ENCODE assay signal across 24 cellular contexts in the genomic region with DNA sequence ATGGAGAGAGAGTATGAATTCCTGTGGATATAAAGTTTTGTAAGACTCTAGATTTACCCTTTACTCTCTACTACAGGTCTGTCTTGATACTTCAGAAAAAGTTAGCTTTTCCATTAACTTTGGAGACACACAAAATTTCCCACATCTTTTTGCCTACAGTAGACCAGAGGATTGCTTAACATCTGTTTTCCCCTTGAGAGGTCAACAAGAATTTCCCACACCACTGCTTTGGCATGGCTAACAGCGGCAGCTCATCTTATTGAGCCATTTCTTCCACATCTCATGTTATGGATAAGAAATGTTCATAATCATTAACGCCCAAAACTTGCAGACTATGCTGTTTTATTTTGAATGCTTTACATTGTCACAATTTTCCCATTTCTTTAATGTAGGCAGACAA.
"Had no signal": no experiment of that assay in that cellular context is flagged by ENCODE, and none has a peak within 500 bp of the region (broad histone marks: within the 10 kb centered on the region; RNA-seq: fewer than 3 reads in every experiment).

No MANE protein-coding gene starts in this region.

- H3K4me2 ChIP-seq: neural progenitor cell had no signal

- ATAC-seq: natural killer cell; psoas muscle; right lobe of liver; stimulated activated effector memory CD8-positive, alpha-beta T cell treated with anti-CD3 and anti-CD28 coated beads, Interleukin-12 subunit alpha, Interleukin-12 subunit beta, amount 100 ng/mL, for 72 hours; stimulated activated naive B cell treated with anti-CD40 and anti-IgM and Interleukin-4, amounts not matched to agents 10 μg/mL and 1 μg/mL and 100 μg/mL, for 72 hours had no signal

- DNase-seq: natural killer cell; occipital lobe; ovary; posterior cingulate gyrus; psoas muscle; retina; right lobe of liver; sigmoid colon; small intestine; stimulated activated CD4-positive, alpha-beta T cell treated with anti-CD3 and anti-CD28 coated beads, Interleukin-15, amount 100 ng/mL, for 24 hours; stimulated activated CD4-positive, alpha-beta T cell treated with anti-CD3 and anti-CD28 coated beads, Interleukin-2, amount 100 ng/mL, for 24 hours; stimulated activated CD4-positive, alpha-beta T cell treated with anti-CD3 and anti-CD28 coated beads, Interleukin-2, amount 100 ng/mL, for 48 hours; stimulated activated CD4-positive, alpha-beta T cell treated with anti-CD3 and anti-CD28 coated beads, Interleukin-4, amount 100 ng/mL, for 24 hours; stimulated activated naive B cell treated with anti-CD40 and anti-IgM and Interleukin-4, amounts not matched to agents 10 μg/mL and 1 μg/mL and 100 μg/mL, for 72 hours; stimulated activated naive CD4-positive, alpha-beta T cell treated with Interleukin-2 at 50 U/mL for 16 hours; stomach; thyroid gland; upper lobe of left lung had no signal

- H3K4me3 ChIP-seq: neural progenitor cell, ovary, psoas muscle, right lobe of liver, sigmoid colon, stomach, thoracic aorta, thyroid gland, tibial nerve, upper lobe of left lung, vagina had no signal

- H3K79me2 ChIP-seq: parathyroid adenoma had no signal

- H3K9ac ChIP-seq: neural progenitor cell, parathyroid adenoma had no signal

- H3K9me3 ChIP-seq: ovary, right lobe of liver, thyroid gland had no signal

- H2AFZ ChIP-seq: neural progenitor cell, parathyroid adenoma had no signal

- H3K4me1 ChIP-seq: neural progenitor cell, parathyroid adenoma, psoas muscle, right lobe of liver, sigmoid colon, stomach, thyroid gland, tibial nerve, upper lobe of left lung, vagina had no signal

- H3K36me3 ChIP-seq: neural progenitor cell, ovary, right lobe of liver, sigmoid colon, stomach, thoracic aorta, thyroid gland, tibial nerve, upper lobe of left lung, vagina had no signal

- H3K27ac ChIP-seq: neural progenitor cell, ovary, parathyroid adenoma, psoas muscle, right lobe of liver, sigmoid colon, stomach, thoracic aorta, thyroid gland, tibial nerve, upper lobe of left lung, vagina had no signal

- H3K27me3 ChIP-seq: neural progenitor cell, ovary, right lobe of liver, sigmoid colon, stomach, thyroid gland, tibial nerve, upper lobe of left lung, vagina had no signal
